In genomic region chr6:163565140-163565539, GRCh38 we compare ENCODE assay signal across 17 cellular contexts.
A peak's percentile ranks its signal among the peaks of the same experiment; 100 is the strongest.
DNase-seq lines count a peak whose midpoint lies in the region; ATAC-seq and TF ChIP-seq lines count a peak whose summit lies in the region.
"Had no signal": no experiment of that assay in that cellular context is flagged by ENCODE, and none has a peak within 500 bp of the region (broad histone marks: within the 10 kb centered on the region; RNA-seq: fewer than 3 reads in every experiment).

No MANE protein-coding gene starts in this region.

- 15 to 29% (median 16%) methylated on average over 4 of the region's 4 CpGs for WGBS in psoas muscle, 3 donors

- peak; percentile 54 to 81 (median 78) for ATAC-seq in psoas muscle
- ATAC-seq: right lobe of liver had no signal

- peaks cover 4% of the 10 kb centered on the region for H3K27me3 Mint-ChIP-seq in glutamatergic neuron (ENCODE audit: unreplicated experiment)
- no peaks in the 10 kb centered on the region for H3K27me3 Mint-ChIP-seq in activated CD4-positive, alpha-beta T cell treated with anti-CD3 and anti-CD28 coated beads, Interleukin-2, amount 10 ng/mL, durations not matched to agents 7 days and 5 days
- H3K27me3 Mint-ChIP-seq: activated CD4-positive, alpha-beta T cell treated with anti-CD3 and anti-CD28 coated beads, Interleukin-2, amount 10 ng/mL, durations not matched to agents 24 days and 14 days had no signal

- POLR2A ChIA-PET in activated CD4-positive, alpha-beta T cell treated with anti-CD3 and anti-CD28 coated beads, Interleukin-2, amount 10 ng/mL, durations not matched to agents 7 days and 5 days (lab: Charles Lee), result no interaction called here

- peak overlapping the region; percentile 53 for H3K4me3 Mint-ChIP-seq in glutamatergic neuron (ENCODE audit: unreplicated experiment)
- no peak overlapping the region for H3K4me3 Mint-ChIP-seq in activated CD4-positive, alpha-beta T cell treated with anti-CD3 and anti-CD28 coated beads, Interleukin-2, amount 10 ng/mL, durations not matched to agents 7 days and 5 days
- H3K4me3 Mint-ChIP-seq: activated CD4-positive, alpha-beta T cell treated with anti-CD3 and anti-CD28 coated beads, Interleukin-2, amount 10 ng/mL, durations not matched to agents 24 days and 14 days had no signal

- H3K4me3 ChIP-seq in SJCRH30 (no peak overlapping the region), psoas muscle (no peak overlapping the region)
- H3K4me3 ChIP-seq: BLaER1 treated with 17β-estradiol and CSF1 and Interleukin-3, amounts not matched to agents 10 nM and 100 nM; right lobe of liver; SK-N-MC had no signal

- peak overlapping the region; percentile 92 for H3K27ac Mint-ChIP-seq in glutamatergic neuron (ENCODE audit: unreplicated experiment)
- H3K27ac Mint-ChIP-seq in activated CD4-positive, alpha-beta T cell treated with anti-CD3 and anti-CD28 coated beads, Interleukin-2, amount 10 ng/mL, durations not matched to agents 7 days and 5 days, result no peak overlapping the region
- H3K27ac Mint-ChIP-seq: activated CD4-positive, alpha-beta T cell treated with anti-CD3 and anti-CD28 coated beads, Interleukin-2, amount 10 ng/mL, durations not matched to agents 24 days and 14 days had no signal

- CTCF ChIA-PET in activated CD4-positive, alpha-beta T cell treated with anti-CD3 and anti-CD28 coated beads, Interleukin-2, amount 10 ng/mL, durations not matched to agents 7 days and 5 days (lab: Charles Lee), result no interaction called here

- H3K36me3 ChIP-seq in SJCRH30 (peaks cover 77% of the 10 kb centered on the region), psoas muscle (ENCODE audit: insufficient read depth in 1 of 2, low read depth in 1 of 2) (peaks cover 0 to 53% of the 10 kb centered on the region in 2 donors)

- DNase-seq in NCI-H1417 (lab: John Stamatoyannopoulos, UW) (peak; percentile 20 to 73 (median 24)), NCI-H1417 treated with DMSO at 0.1 percent for 48 hours (lab: John Stamatoyannopoulos, UW) (no peak), SJCRH30 (peak; percentile 36 to 57), glutamatergic neuron (peak; percentile 35), psoas muscle (no peak), foreskin melanocyte (no peak), Kasumi-1 (lab: John Stamatoyannopoulos, UW) (no peak)
- DNase-seq in activated CD4-positive, alpha-beta T cell treated with anti-CD3 and anti-CD28 coated beads, Interleukin-2, amount 10 ng/mL, durations not matched to agents 7 days and 5 days, result no peak
- DNase-seq: activated CD4-positive, alpha-beta T cell treated with anti-CD3 and anti-CD28 coated beads, Interleukin-2, amount 10 ng/mL, durations not matched to agents 24 days and 14 days; GOT3; KBM-7; occipital lobe; OCI-M1; right lobe of liver; stimulated activated CD4-positive, alpha-beta T cell treated with anti-CD3 and anti-CD28 coated beads, Interleukin-1b, Interleukin-23, amount 100 ng/mL, for 48 hours had no signal

- H3K27ac ChIP-seq in SJCRH30, result no peak overlapping the region
- H3K27ac ChIP-seq in psoas muscle, result peak overlapping the region; percentile 60
- H3K27ac ChIP-seq: BLaER1 treated with 17β-estradiol and CSF1 and Interleukin-3, amounts not matched to agents 10 nM and 100 nM; right lobe of liver; SK-N-MC had no signal

- TF ChIP-seq CTCF in glutamatergic neuron (IDR thresholded peaks at IDR 0.05; ENCODE audit: partially characterized antibody, unreplicated experiment), result no peak
- no peak for TF ChIP-seq CTCF in psoas muscle (IDR thresholded peaks at IDR 0.05)

- H3K9me3 ChIP-seq in SJCRH30 (replicated peaks) (no peaks in the 10 kb centered on the region), psoas muscle (no peaks in the 10 kb centered on the region)
- H3K9me3 ChIP-seq: BLaER1 treated with 17β-estradiol and CSF1 and Interleukin-3, amounts not matched to agents 10 nM and 100 nM; right lobe of liver had no signal

- peaks cover 6% of the 10 kb centered on the region for H3K9me3 Mint-ChIP-seq in glutamatergic neuron (ENCODE audit: unreplicated experiment)
- H3K9me3 Mint-ChIP-seq in activated CD4-positive, alpha-beta T cell treated with anti-CD3 and anti-CD28 coated beads, Interleukin-2, amount 10 ng/mL, durations not matched to agents 7 days and 5 days, result no peaks in the 10 kb centered on the region
- H3K9me3 Mint-ChIP-seq: activated CD4-positive, alpha-beta T cell treated with anti-CD3 and anti-CD28 coated beads, Interleukin-2, amount 10 ng/mL, durations not matched to agents 24 days and 14 days had no signal

- H3K27me3 ChIP-seq in SJCRH30 (no peaks in the 10 kb centered on the region), psoas muscle (ENCODE audit: insufficient read depth in 3 of 3, low read length in 2 of 3) (no peaks in the 10 kb centered on the region)
- H3K27me3 ChIP-seq: BLaER1 treated with 17β-estradiol and CSF1 and Interleukin-3, amounts not matched to agents 10 nM and 100 nM; right lobe of liver had no signal

- intact Hi-C loops in psoas muscle (cut with DNase I), result loop anchor here (5.0 to 10.0 kb wide), 2 partner anchors 138 to 380 kb away; no protein-coding TSS in a partner anchor

- H3K4me1 Mint-ChIP-seq in glutamatergic neuron (ENCODE audit: low read depth, unreplicated experiment), result peaks cover 25% of the 10 kb centered on the region
- no peaks in the 10 kb centered on the region for H3K4me1 Mint-ChIP-seq in activated CD4-positive, alpha-beta T cell treated with anti-CD3 and anti-CD28 coated beads, Interleukin-2, amount 10 ng/mL, durations not matched to agents 7 days and 5 days

- peaks cover 7% of the 10 kb centered on the region for H3K4me1 ChIP-seq in SJCRH30
- H3K4me1 ChIP-seq in psoas muscle, result peaks cover 59% of the 10 kb centered on the region
- H3K4me1 ChIP-seq: BLaER1 treated with 17β-estradiol and CSF1 and Interleukin-3, amounts not matched to agents 10 nM and 100 nM; right lobe of liver had no signal

- H3K36me3 Mint-ChIP-seq in glutamatergic neuron (ENCODE audit: unreplicated experiment), result no peaks in the 10 kb centered on the region
- peaks cover 5% of the 10 kb centered on the region for H3K36me3 Mint-ChIP-seq in activated CD4-positive, alpha-beta T cell treated with anti-CD3 and anti-CD28 coated beads, Interleukin-2, amount 10 ng/mL, durations not matched to agents 7 days and 5 days (ENCODE audit: low read depth)

Comparison
In these comparisons a context has a peak if more than half of its experiments do, and no peak if none do; other contexts are left out.
1. DNase-seq: peak in NCI-H1417 (3 of 3), SJCRH30 (2 of 2) and glutamatergic neuron (single experiment); none in NCI-H1417 treated with DMSO at 0.1 percent for 48 hours (single experiment), psoas muscle (0 of 2), activated CD4-positive, alpha-beta T cell treated with anti-CD3 and anti-CD28 coated beads, Interleukin-2, amount 10 ng/mL, durations not matched to agents 7 days and 5 days (single experiment), foreskin melanocyte (single experiment) and Kasumi-1 (0 of 2).